ENCODE assay signal across 14 cellular contexts in the genomic region with DNA sequence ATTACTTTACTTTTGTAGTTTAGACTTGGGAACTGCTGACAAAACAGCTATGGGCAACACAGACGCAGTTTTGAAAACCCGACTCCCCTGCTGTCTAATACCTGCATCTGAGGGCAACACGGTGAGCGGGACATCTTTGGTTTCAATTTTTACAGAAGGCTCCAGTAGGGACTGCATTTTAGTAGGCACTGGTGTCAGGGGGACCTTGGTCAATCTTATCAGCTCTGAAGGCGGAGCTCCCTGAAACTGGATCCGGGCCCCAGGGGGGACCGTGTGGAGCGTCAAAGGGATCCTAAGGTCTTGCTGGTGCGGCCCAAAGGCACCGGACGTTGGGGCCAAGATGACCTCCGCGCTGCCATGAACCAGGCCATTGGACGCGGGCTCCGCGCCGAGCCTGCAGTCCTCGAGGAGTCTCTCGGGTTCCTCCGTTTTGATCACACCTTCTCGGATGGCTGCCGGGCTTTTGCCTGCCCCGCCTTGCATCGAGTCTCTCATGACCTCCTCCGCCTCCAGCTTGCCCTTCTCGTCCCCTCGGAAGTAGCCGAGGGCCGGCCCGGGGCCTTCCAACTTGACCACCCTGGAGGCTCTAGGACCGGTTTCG. TPM values are rescaled to one million over a fixed set of nuclear protein-coding genes. Genes with fewer than 3 reads are reported as not detected.
DNase-seq lines count a peak whose midpoint lies in the region; ATAC-seq, FAIRE-seq and TF ChIP-seq lines count a peak whose summit lies in the region.
"Had no signal": no experiment of that assay in that cellular context is flagged by ENCODE, and none has a peak within 500 bp of the region (broad histone marks: within the 10 kb centered on the region; RNA-seq: fewer than 3 reads in every experiment).

No MANE protein-coding gene starts in this region.

- no peak overlapping the region for H3K27ac ChIP-seq in right atrium auricular region
- H3K27ac ChIP-seq: A549, brain microvascular endothelial cell had no signal

- TF ChIP-seq CTCF in right atrium auricular region (IDR thresholded peaks at IDR 0.05), result no peak

- H3K27me3 Mint-ChIP-seq in T-helper 1 cell treated with Interleukin-12 subunit alpha and Interleukin-12 subunit beta and Interleukin-4 antibody, amounts not matched to agents 30 μg/mL and 1 μg/mL, for 36 hours (ENCODE audit: low read depth), result no peaks in the 10 kb centered on the region
- H3K27me3 Mint-ChIP-seq in stimulated activated naive B cell treated with anti-CD40 and anti-IgM and Interleukin-4, amounts not matched to agents 10 μg/mL and 1 μg/mL and 100 μg/mL, for 72 hours, result no peaks in the 10 kb centered on the region

- H3K27me3 ChIP-seq in NT2/D1 (ENCODE audit: insufficient read depth, insufficient read length) (no peaks in the 10 kb centered on the region), right atrium auricular region (no peaks in the 10 kb centered on the region)
- H3K27me3 ChIP-seq: brain microvascular endothelial cell had no signal

- H3K4me1 ChIP-seq in NT2/D1 (ENCODE audit: insufficient read depth, insufficient read length) (no peaks in the 10 kb centered on the region), right atrium auricular region (peaks cover 0 to 9% of the 10 kb centered on the region in 2 donors)
- H3K4me1 ChIP-seq: A549 had no signal

- H3K4me3 ChIP-seq in NT2/D1 (ENCODE audit: insufficient read length, low read depth) (peak overlapping the region; percentile 57), right atrium auricular region (peak overlapping the region; percentile 36 to 58)
- H3K4me3 ChIP-seq: A549 had no signal

- peaks cover 26% of the 10 kb centered on the region for H3K36me3 Mint-ChIP-seq in T-helper 1 cell treated with Interleukin-12 subunit alpha and Interleukin-12 subunit beta and Interleukin-4 antibody, amounts not matched to agents 30 μg/mL and 1 μg/mL, for 36 hours (ENCODE audit: low read depth)
- peaks cover 18 to 24% of the 10 kb centered on the region in 2 donors for H3K36me3 Mint-ChIP-seq in stimulated activated naive B cell treated with anti-CD40 and anti-IgM and Interleukin-4, amounts not matched to agents 10 μg/mL and 1 μg/mL and 100 μg/mL, for 72 hours

- peak overlapping the region; percentile 42 for H3K4me3 Mint-ChIP-seq in T-helper 1 cell treated with Interleukin-12 subunit alpha and Interleukin-12 subunit beta and Interleukin-4 antibody, amounts not matched to agents 30 μg/mL and 1 μg/mL, for 36 hours
- peak overlapping the region; percentile 89 to 98 for H3K4me3 Mint-ChIP-seq in stimulated activated naive B cell treated with anti-CD40 and anti-IgM and Interleukin-4, amounts not matched to agents 10 μg/mL and 1 μg/mL and 100 μg/mL, for 72 hours

- H3K9me3 ChIP-seq in NT2/D1 (ENCODE audit: insufficient read depth, low read length) (peaks cover 31% of the 10 kb centered on the region), right atrium auricular region (no peaks in the 10 kb centered on the region)

- H3K36me3 ChIP-seq in NT2/D1 (ENCODE audit: insufficient read depth, insufficient read length, low read length) (no peaks in the 10 kb centered on the region), right atrium auricular region (no peaks in the 10 kb centered on the region)
- H3K36me3 ChIP-seq: brain microvascular endothelial cell had no signal

- no peak overlapping the region for H3K9ac ChIP-seq in NT2/D1 (ENCODE audit: insufficient read length, low read depth)

- no peak for DNase-seq in T-helper 1 cell
- DNase-seq in NT2/D1 (ENCODE audit: low read depth, low spot score), result no peak
- no peak for DNase-seq in right atrium auricular region (ENCODE audit: low spot score)
- no peak for DNase-seq in stimulated activated naive B cell treated with anti-CD40 and anti-IgM and Interleukin-4, amounts not matched to agents 10 μg/mL and 1 μg/mL and 100 μg/mL, for 72 hours
- no peak for DNase-seq in CD1c-positive myeloid dendritic cell (ENCODE audit: extremely low spot score)
- DNase-seq in NK-92 (lab: John Stamatoyannopoulos, UW; ENCODE audit: unreplicated experiment), result no peak
- no peak for DNase-seq in H54 (ENCODE audit: insufficient read length, low spot score)
- DNase-seq: NCI-H1105 treated with DMSO at 0.1 percent for 48 hours, NCI-H774 had no signal

- H3K27ac Mint-ChIP-seq in T-helper 1 cell treated with Interleukin-12 subunit alpha and Interleukin-12 subunit beta and Interleukin-4 antibody, amounts not matched to agents 30 μg/mL and 1 μg/mL, for 36 hours, result no peak overlapping the region
- peak overlapping the region; percentile 96 for H3K27ac Mint-ChIP-seq in stimulated activated naive B cell treated with anti-CD40 and anti-IgM and Interleukin-4, amounts not matched to agents 10 μg/mL and 1 μg/mL and 100 μg/mL, for 72 hours

- ATAC-seq in stimulated activated naive B cell treated with anti-CD40 and anti-IgM and Interleukin-4, amounts not matched to agents 10 μg/mL and 1 μg/mL and 100 μg/mL, for 72 hours (replicated peaks), result no peak
- ATAC-seq: A549 had no signal

- peaks cover 19% of the 10 kb centered on the region for H3K4me1 Mint-ChIP-seq in T-helper 1 cell treated with Interleukin-12 subunit alpha and Interleukin-12 subunit beta and Interleukin-4 antibody, amounts not matched to agents 30 μg/mL and 1 μg/mL, for 36 hours (ENCODE audit: low read depth)
- peaks cover 20 to 42% of the 10 kb centered on the region in 2 donors for H3K4me1 Mint-ChIP-seq in stimulated activated naive B cell treated with anti-CD40 and anti-IgM and Interleukin-4, amounts not matched to agents 10 μg/mL and 1 μg/mL and 100 μg/mL, for 72 hours

- no peak for FAIRE-seq in H54 (lab: Jason Lieb, UNC)
- FAIRE-seq: A549 had no signal

- no peak for TF ChIP-seq POLR2A in H54 (IDR thresholded peaks at IDR 0.05; ENCODE audit: low read depth, low read length)

- peaks cover 38% of the 10 kb centered on the region for H3K9me3 Mint-ChIP-seq in T-helper 1 cell treated with Interleukin-12 subunit alpha and Interleukin-12 subunit beta and Interleukin-4 antibody, amounts not matched to agents 30 μg/mL and 1 μg/mL, for 36 hours
- peaks cover 13 to 17% of the 10 kb centered on the region in 2 donors for H3K9me3 Mint-ChIP-seq in stimulated activated naive B cell treated with anti-CD40 and anti-IgM and Interleukin-4, amounts not matched to agents 10 μg/mL and 1 μg/mL and 100 μg/mL, for 72 hours

RNA-seq across cellular contexts. Expression of a gene that starts 1.1 kb away (rescaled TPM):
- total RNA-seq in right atrium auricular region, result under 1 TPM in 1 of 2 donors, not detected in 1; 0.89 TPM
- total RNA-seq: left lobe of liver had no signal

RNA-seq across cellular contexts. Expression of a gene that starts 20.2 kb away (rescaled TPM):
- total RNA-seq in right atrium auricular region, result not detected
- total RNA-seq: activated CD8-positive, alpha-beta memory T cell treated with anti-CD3 and anti-CD28 coated beads, Interleukin-2, amount 10 ng/mL, durations not matched to agents 7 days and 5 days; left lobe of liver had no signal
